Comparison of ENCODE assay signal across 8 cellular contexts in genomic region chr3:53773586-53774368, GRCh38.
A peak's percentile ranks its signal among the peaks of the same experiment; 100 is the strongest.
DNase-seq lines count a peak whose midpoint lies in the region; ATAC-seq and TF ChIP-seq lines count a peak whose summit lies in the region.

No MANE protein-coding gene starts in this region.

- no peak overlapping the region for H3K4me3 ChIP-seq in gastroesophageal sphincter

- no peak for TF ChIP-seq POLR2A in gastroesophageal sphincter (IDR thresholded peaks at IDR 0.05)

- H3K27me3 Mint-ChIP-seq in immature natural killer cell (ENCODE audit: low read depth in 3 of 3), result peaks cover 4 to 6% (median 5%) of the 10 kb centered on the region in 3 donors

- H3K9me3 Mint-ChIP-seq in immature natural killer cell, result no peaks in the 10 kb centered on the region

- no peaks in the 10 kb centered on the region for H3K9me3 ChIP-seq in gastroesophageal sphincter

- H3K27ac ChIP-seq in gastroesophageal sphincter, result no peak overlapping the region

- peaks cover 10% of the 10 kb centered on the region for H3K27me3 ChIP-seq in gastroesophageal sphincter

- 51 to 57% methylated on average over 7 to 8 of the region's 10 CpGs for WGBS in gastroesophageal sphincter (ENCODE audit: low coverage in 1 of 2), 2 donors

- ATAC-seq in GM21423 (IDR thresholded peaks at IDR 0.05; ENCODE audit: unreplicated experiment) (peak; percentile 73), HG03558 (IDR thresholded peaks at IDR 0.05; ENCODE audit: extremely low read depth, unreplicated experiment) (peak; percentile 86), gastroesophageal sphincter (peak; percentile 67)

- no peak for TF ChIP-seq EP300 in gastroesophageal sphincter (IDR thresholded peaks at IDR 0.05)

- no peak for TF ChIP-seq CTCF in gastroesophageal sphincter (IDR thresholded peaks at IDR 0.05)

- H3K4me1 ChIP-seq in gastroesophageal sphincter, result peaks cover 0 to 30% (median 5%) of the 10 kb centered on the region in 3 donors

- no peak overlapping the region for H3K27ac Mint-ChIP-seq in immature natural killer cell

- no peaks in the 10 kb centered on the region for H3K36me3 ChIP-seq in gastroesophageal sphincter

- H3K4me1 Mint-ChIP-seq in immature natural killer cell, result no peaks in the 10 kb centered on the region

- DNase-seq in COLO829 (ENCODE audit: low spot score) (peak; percentile 70), D341Med (ENCODE audit: low spot score) (no peak), HPDE6-E6E7 (ENCODE audit: extremely low spot score) (no peak), immature natural killer cell (no peak), DMS79 (lab: John Stamatoyannopoulos, UW) (no peak)

- H3K36me3 Mint-ChIP-seq in immature natural killer cell, result no peaks in the 10 kb centered on the region

- H3K4me3 Mint-ChIP-seq in immature natural killer cell, result no peak overlapping the region
